ENCODE assay signal across 19 cellular contexts in the genomic region with DNA sequence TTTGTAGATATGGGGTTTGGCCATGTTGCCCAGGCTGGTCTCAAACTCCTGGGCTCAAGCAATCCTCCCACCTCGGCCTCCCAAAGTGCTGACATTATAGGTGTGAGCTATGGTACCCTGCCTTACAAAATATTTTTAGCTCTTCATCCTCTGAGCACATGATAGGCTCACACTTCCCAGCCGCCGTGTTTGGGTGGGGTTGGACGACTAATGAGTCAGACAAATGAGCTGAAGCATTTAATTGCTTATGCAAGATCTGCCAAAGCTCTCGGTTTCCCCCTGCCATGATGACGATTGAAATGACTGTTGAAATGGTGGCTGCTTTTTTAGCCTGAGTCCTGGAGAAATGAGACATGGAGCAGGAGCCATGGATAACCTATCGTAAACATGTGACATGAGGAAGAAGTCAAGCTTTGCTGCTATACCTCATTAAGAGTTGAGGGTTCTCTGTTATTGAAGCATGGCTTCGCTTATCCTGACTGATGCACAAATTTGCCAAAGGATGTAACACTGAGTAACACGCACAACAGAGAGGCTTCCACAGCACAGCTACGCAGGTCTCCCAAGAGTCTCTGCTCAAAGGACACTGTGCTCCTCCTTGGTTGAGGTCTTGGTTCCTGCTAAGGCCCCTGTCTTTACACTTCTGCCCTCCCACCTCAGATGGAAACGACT. TPM values are rescaled to one million over a fixed set of nuclear protein-coding genes. Genes with fewer than 3 reads are reported as not detected.
A peak's percentile ranks its signal among the peaks of the same experiment; 100 is the strongest.
DNase-seq lines count a peak whose midpoint lies in the region; ATAC-seq, FAIRE-seq and TF ChIP-seq lines count a peak whose summit lies in the region.
"Had no signal": no experiment of that assay in that cellular context is flagged by ENCODE, and none has a peak within 500 bp of the region (broad histone marks: within the 10 kb centered on the region; RNA-seq: fewer than 3 reads in every experiment).

No MANE protein-coding gene starts in this region.

- no peak for TF ChIP-seq CTCF in GM12878 (IDR thresholded peaks at IDR 0.05 in 2 of 3, conservative IDR thresholded peaks at IDR 0.05 in 1 of 3; ENCODE audit: control insufficient read depth in 2 of 3, extremely low read depth in 1 of 3, insufficient read depth in 1 of 3, low read depth in 3 of 3, low read length in 3 of 3)

- CTCF ChIA-PET in GM12878 (lab: Yijun Ruan, JAX): no interaction called here

- intact Hi-C loops in GM12878 (cut with micrococcal nuclease; ENCODE audit: unreplicated experiment) (no loop called here), right cardiac atrium (cut with DNase I) (no loop called here)

- POLR2A ChIA-PET in GM12878 (lab: Charles Lee): no interaction called here

- H3K9me3 ChIP-seq in GM12878 (replicated peaks; ENCODE audit: control insufficient read depth, insufficient read depth, low read length) (no peaks in the 10 kb centered on the region), right cardiac atrium (ENCODE audit: control insufficient read depth, low read length) (peaks cover 3% of the 10 kb centered on the region)
- H3K9me3 ChIP-seq: Caco-2 had no signal

- TF ChIP-seq POLR2A in GM12878 (IDR thresholded peaks at IDR 0.05; ENCODE audit: low read depth, low read length): no peak

- H2AFZ ChIP-seq in GM12878 (ENCODE audit: control insufficient read depth, low read depth, low read length): no peak overlapping the region

- no peaks in the 10 kb centered on the region for H3K79me2 ChIP-seq in GM12878 (ENCODE audit: control insufficient read depth, insufficient read depth, low read length)

- no peaks in the 10 kb centered on the region for H4K20me1 ChIP-seq in GM12878 (ENCODE audit: control insufficient read depth, insufficient read depth)

- RAD21 ChIA-PET in GM12878 (lab: Charles Lee; ENCODE audit: unreplicated experiment): no interaction called here

- no peaks in the 10 kb centered on the region for H3K36me3 ChIP-seq in GM12878 (ENCODE audit: control insufficient read depth in 2 of 2, insufficient read depth in 2 of 2, low read length in 1 of 2)

- H3K4me1 ChIP-seq in GM12878 (ENCODE audit: control insufficient read depth, insufficient read depth, low read length) (no peaks in the 10 kb centered on the region), right cardiac atrium (ENCODE audit: control insufficient read depth, insufficient read depth, low read length) (no peaks in the 10 kb centered on the region)
- H3K4me1 ChIP-seq: Caco-2 had no signal

- H3K9ac ChIP-seq in GM12878 (ENCODE audit: control insufficient read depth, insufficient read depth, low read length): no peak overlapping the region

- SMC1A ChIA-PET in GM12878 (lab: Charles Lee; ENCODE audit: uncharacterized antibody, unreplicated experiment): no interaction called here

- BruUV-seq in GM12878 (replicated peaks; lab: Mats Ljungman, UMichigan): no TSS peak

- DNase-seq in Daoy (ENCODE audit: low read depth) (peak; percentile 35), GM12878 (ENCODE audit: low read depth, low spot score) (no peak), mesenteric fat pad (ENCODE audit: low spot score) (peak; percentile 24), foreskin melanocyte (no peak), right cardiac atrium (no peak), DMS153 treated with DMSO at 0.1 percent for 48 hours (lab: John Stamatoyannopoulos, UW; ENCODE audit: unreplicated experiment) (no peak)
- DNase-seq: ACHN; AML-193; Caco-2; CD4-positive, alpha-beta T cell; DMS79; GF-D8; H9 had no signal

- no peak for TF ChIP-seq EP300 in GM12878 (IDR thresholded peaks at IDR 0.05; ENCODE audit: borderline replicate concordance in 1 of 2, control insufficient read depth in 1 of 2, low read depth in 2 of 2, low read length in 2 of 2)

- H3K27ac ChIP-seq in GM12878 (ENCODE audit: control insufficient read depth, insufficient read depth) (no peak overlapping the region), right cardiac atrium (ENCODE audit: low read length) (no peak overlapping the region)
- H3K27ac ChIP-seq: C4-2B had no signal

- TF ChIP-seq RAD21 in GM12878 (IDR thresholded peaks at IDR 0.05; ENCODE audit: insufficient read depth, low read depth, low read length): no peak

- in situ Hi-C loops in GM12878 (cut with MboI): no loop called here

- H3K4me3 ChIP-seq in GM12878 (no peak overlapping the region), right cardiac atrium (ENCODE audit: low read length) (no peak overlapping the region)

- peak; percentile 61 for FAIRE-seq in GM12878 (lab: Jason Lieb, UNC)
- FAIRE-seq: A204.1, D721Med, GM19239, H1, HTR-8/SVneo had no signal

- no peaks in the 10 kb centered on the region; a peak in 1 of 4 replicates for H3K27me3 ChIP-seq in GM12878 (replicated peaks in 1 of 2; ENCODE audit: control insufficient read depth in 2 of 2, insufficient read depth in 2 of 2, low read length in 1 of 2)
- H3K27me3 ChIP-seq in right cardiac atrium (ENCODE audit: control insufficient read depth, insufficient read depth): no peaks in the 10 kb centered on the region

- no peak overlapping the region for H3K4me2 ChIP-seq in GM12878 (ENCODE audit: control insufficient read depth, insufficient read depth)

- 26% methylated on average over 11 of the region's 11 CpGs for WGBS in GM12878 (ENCODE audit: insufficient coverage, insufficient replicate concordance, low lambda C conversion rate, missing lambda C conversion rate)
- 89% methylated on average over 11 of the region's 11 CpGs for WGBS in right cardiac atrium

- ATAC-seq in GM12878 (no peak), right cardiac atrium (no peak)

TF ChIP-seq in GM12878, 131 proteins besides CTCF, POLR2A, EP300 and RAD21 (continues in another document):
- TF ChIP-seq, protein P1, sequence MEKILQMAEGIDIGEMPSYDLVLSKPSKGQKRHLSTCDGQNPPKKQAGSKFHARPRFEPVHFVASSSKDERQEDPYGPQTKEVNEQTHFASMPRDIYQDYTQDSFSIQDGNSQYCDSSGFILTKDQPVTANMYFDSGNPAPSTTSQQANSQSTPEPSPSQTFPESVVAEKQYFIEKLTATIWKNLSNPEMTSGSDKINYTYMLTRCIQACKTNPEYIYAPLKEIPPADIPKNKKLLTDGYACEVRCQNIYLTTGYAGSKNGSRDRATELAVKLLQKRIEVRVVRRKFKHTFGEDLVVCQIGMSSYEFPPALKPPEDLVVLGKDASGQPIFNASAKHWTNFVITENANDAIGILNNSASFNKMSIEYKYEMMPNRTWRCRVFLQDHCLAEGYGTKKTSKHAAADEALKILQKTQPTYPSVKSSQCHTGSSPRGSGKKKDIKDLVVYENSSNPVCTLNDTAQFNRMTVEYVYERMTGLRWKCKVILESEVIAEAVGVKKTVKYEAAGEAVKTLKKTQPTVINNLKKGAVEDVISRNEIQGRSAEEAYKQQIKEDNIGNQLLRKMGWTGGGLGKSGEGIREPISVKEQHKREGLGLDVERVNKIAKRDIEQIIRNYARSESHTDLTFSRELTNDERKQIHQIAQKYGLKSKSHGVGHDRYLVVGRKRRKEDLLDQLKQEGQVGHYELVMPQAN (conservative IDR thresholded peaks at IDR 0.05): no peak
- TF ChIP-seq NR2F1 (conservative IDR thresholded peaks at IDR 0.05) (no peak), SREBF1 (IDR thresholded peaks at IDR 0.05; ENCODE audit: low read length) (no peak), SUPT20H (IDR thresholded peaks at IDR 0.05; ENCODE audit: borderline replicate concordance, control insufficient read depth, low read depth, low read length) (no peak), RAD51 (IDR thresholded peaks at IDR 0.05) (no peak)

RNA-seq across cellular contexts. Expression of a gene that starts 48.2 kb away (rescaled TPM):
- 124 and 133 TPM in 2 replicates for total RNA-seq in Daoy (2014; rRNA removed; shearing (Covaris generic))
- total RNA-seq in GM12878 (2013; cell fraction: nucleolus; rRNA removed): 0.44 TPM in 1 of 2 replicates, not detected in the other
- total RNA-seq in GM12878 (2014; rRNA removed) (0.05 TPM in 1 of 2 replicates, not detected in the other), GM12878 (2014; rRNA removed; fragmentation: Illumina TruSeq; extraction: Trizol) (0.09 TPM in 1 of 2 replicates, not detected in the other), GM12878 (2021) (0.13 and 0.33 TPM in 2 replicates), mesenteric fat pad (187 TPM), right cardiac atrium (10 to 100 TPM in 1 of 4 donors, 1 to 10 TPM in 3; 2.3 to 25.6 (median 7.0) TPM)
- polyA plus RNA-seq in GM12878 (2011; ENCODE audit: low read depth): 0.26 TPM
- polyA plus RNA-seq in GM12878 (2011; rRNA removed) (0.11 and 0.14 TPM in 2 replicates), GM12878 (2014; fragmentation: Illumina TruSeq; extraction: Trizol) (0.12 TPM in 1 of 2 replicates, not detected in the other), GM12878 (2014; fragmentation: Nextera tagmentation; extraction: Ambion mirVana) (under 1 TPM in 1 of 2 experiments, not detected in 1; 0.05 TPM), GM12878 (2014; rRNA removed) (0.03 TPM in 1 of 2 replicates, not detected in the other), GM12878 (2016; fragmentation: Nextera tagmentation; extraction: Ambion mirVana) (under 1 TPM in 1 of 2 experiments, not detected in 1; 0.19 TPM), right cardiac atrium (5.7 TPM)
- polyA plus RNA-seq in GM12878 (2011; cell fraction: cytosol; rRNA removed): 0.06 and 0.08 TPM in 2 replicates
- polyA plus RNA-seq in GM12878 (2011; cell fraction: nucleus; rRNA removed): 0.26 and 0.43 TPM in 2 replicates
- polyA plus RNA-seq in GM12878 (2012): 0.27 and 1.1 TPM in 2 replicates
- polyA minus RNA-seq in GM12878 (2011; rRNA and poly(A)+ RNA removed): 0.07 TPM in 1 of 2 replicates, not detected in the other
- not detected in 2 replicates for polyA minus RNA-seq in GM12878 (2011; cell fraction: cytosol; rRNA and poly(A)+ RNA removed)
- not detected in 2 replicates for polyA minus RNA-seq in GM12878 (2011; cell fraction: nucleus; rRNA and poly(A)+ RNA removed)

Comparison
In these comparisons a context has a peak if more than half of its experiments do, and no peak if none do; other contexts are left out.
1. DNase-seq: peak in Daoy (single experiment) and mesenteric fat pad (single experiment); none in GM12878 (single experiment), foreskin melanocyte (single experiment), right cardiac atrium (0 of 3) and DMS153 treated with DMSO at 0.1 percent for 48 hours (single experiment).